Comparison of ENCODE assay signal across 1 cellular context in the genomic region with DNA sequence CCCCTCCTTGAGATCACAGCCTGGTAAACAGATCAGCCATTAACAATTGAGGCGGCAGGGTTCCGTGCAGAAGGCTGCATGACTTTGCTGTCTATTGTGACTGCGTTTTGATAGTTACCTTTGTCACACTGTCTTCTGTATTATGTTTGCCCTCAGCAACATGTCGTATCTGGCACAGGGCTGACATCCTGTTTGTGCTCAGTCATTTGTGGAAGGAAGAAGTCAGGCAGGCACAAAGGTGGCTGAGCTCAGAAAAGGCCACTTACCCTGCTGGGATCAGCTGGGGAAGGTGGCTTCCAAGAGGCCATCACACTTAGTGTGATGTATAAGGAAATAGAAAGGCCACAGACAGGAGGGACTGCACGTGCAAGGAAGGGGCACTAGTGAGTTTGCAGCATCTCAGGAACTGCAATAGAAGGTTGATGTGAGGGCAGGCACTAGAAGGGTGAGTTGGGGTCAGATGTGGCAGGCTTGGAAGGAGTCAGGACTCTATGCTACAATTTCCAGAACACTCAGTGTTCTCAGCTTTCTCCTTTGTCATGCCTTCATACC.
TF ChIP-seq lines count a peak whose summit lies in the region.

No MANE protein-coding gene starts in this region.

TF ChIP-seq in GM12878, 131 proteins besides CTCF, POLR2A, EP300 and RAD21 (continued from another document):
- no peak for TF ChIP-seq EZH2 (IDR thresholded peaks at IDR 0.05; ENCODE audit: borderline replicate concordance, control insufficient read depth, low read depth, low read length)
- TF ChIP-seq PAX5 (IDR thresholded peaks at IDR 0.05; ENCODE audit: borderline replicate concordance, low read depth, low read length), result 0 out of 2 replicates have a peak, but pooled peaks have one; percentile 20
- peak; percentile 55 to 66; a peak in 2 of 4 replicates for TF ChIP-seq BHLHE40 (IDR thresholded peaks at IDR 0.05; ENCODE audit: borderline replicate concordance in 1 of 2, low read depth in 2 of 2, low read length in 1 of 2)
- TF ChIP-seq NBN (IDR thresholded peaks at IDR 0.05), result no peak
- TF ChIP-seq ZBTB40 (IDR thresholded peaks at IDR 0.05; ENCODE audit: borderline replicate concordance), result no peak
